In genomic region chr9:115900698-115901097, GRCh38 we compare ENCODE assay signal across 23 cellular contexts.
DNase-seq lines count a peak whose midpoint lies in the region; ATAC-seq, FAIRE-seq and TF ChIP-seq lines count a peak whose summit lies in the region.
"Had no signal": no experiment of that assay in that cellular context is flagged by ENCODE, and none has a peak within 500 bp of the region (broad histone marks: within the 10 kb centered on the region; RNA-seq: fewer than 3 reads in every experiment).

No MANE protein-coding gene starts in this region.

- H3K9me3 Mint-ChIP-seq in HFFc6, result no peaks in the 10 kb centered on the region; the same call in 1 of the 2 replicates
- H3K9me3 Mint-ChIP-seq: CD4-positive, alpha-beta T cell had no signal

- no peak overlapping the region for H3K27ac Mint-ChIP-seq in HFFc6
- H3K27ac Mint-ChIP-seq: B cell; CD4-positive, alpha-beta T cell; CD8-positive, alpha-beta T cell had no signal

- TF ChIP-seq CTCF in HepG2 (CRISPR knock-in tag; IDR thresholded peaks at IDR 0.05) (no peak), right lobe of liver (IDR thresholded peaks at IDR 0.05) (no peak), ascending aorta (IDR thresholded peaks at IDR 0.05) (no peak), HFFc6 (IDR thresholded peaks at IDR 0.05) (no peak)

- H3K9ac ChIP-seq in HepG2 (ENCODE audit: insufficient read depth, low read depth, low read length), result no peak overlapping the region
- H3K9ac ChIP-seq: BLaER1 treated with 17β-estradiol and CSF1 and Interleukin-3, amounts not matched to agents 10 nM and 100 nM had no signal

- no peak for TF ChIP-seq RAD21 in HepG2 (CRISPR knock-in tag; IDR thresholded peaks at IDR 0.05)

- H3K27me3 Mint-ChIP-seq in HFFc6 (ENCODE audit: insufficient read depth), result no peaks in the 10 kb centered on the region
- H3K27me3 Mint-ChIP-seq: B cell; CD4-positive, alpha-beta T cell had no signal

- no TSS peak for BruUV-seq in HepG2 (replicated peaks; lab: Mats Ljungman, UMichigan)

- H3K79me2 ChIP-seq in HepG2 (ENCODE audit: insufficient read depth, low read length), result no peaks in the 10 kb centered on the region

- H3K36me3 Mint-ChIP-seq in HFFc6 (ENCODE audit: low read depth), result peaks cover 5% of the 10 kb centered on the region; the same call in 1 of the 2 replicates
- H3K36me3 Mint-ChIP-seq: CD8-positive, alpha-beta T cell had no signal

- H3K4me3 ChIP-seq in HepG2 (replicated peaks in 1 of 3; ENCODE audit: insufficient read depth in 1 of 3, low read depth in 2 of 3, low read length in 3 of 3) (no peak overlapping the region), right lobe of liver (no peak overlapping the region), ascending aorta (no peak overlapping the region)
- H3K4me3 ChIP-seq: BLaER1 treated with 17β-estradiol and CSF1 and Interleukin-3, amounts not matched to agents 10 nM and 100 nM had no signal

- no peak overlapping the region for H3K4me2 ChIP-seq in HepG2 (ENCODE audit: low read depth, low read length)
- H3K4me2 ChIP-seq: BLaER1 treated with 17β-estradiol and CSF1 and Interleukin-3, amounts not matched to agents 10 nM and 100 nM had no signal

- TF ChIP-seq EP300 in HepG2 (IDR thresholded peaks at IDR 0.05; ENCODE audit: low read depth in 2 of 2, low read length in 2 of 2), result no peak
- no peak for TF ChIP-seq EP300 in HepG2 (CRISPR knock-in tag; IDR thresholded peaks at IDR 0.05; ENCODE audit: borderline replicate concordance)

- POLR2A ChIA-PET in HepG2 (lab: Yijun Ruan, JAX), result no interaction called here

- H3K9me3 ChIP-seq in HepG2 (ENCODE audit: low read length), result no peaks in the 10 kb centered on the region
- no peaks in the 10 kb centered on the region for H3K9me3 ChIP-seq in right lobe of liver
- no peaks in the 10 kb centered on the region for H3K9me3 ChIP-seq in ascending aorta
- H3K9me3 ChIP-seq: BLaER1 treated with 17β-estradiol and CSF1 and Interleukin-3, amounts not matched to agents 10 nM and 100 nM; Caco-2 had no signal

- FAIRE-seq in HepG2 (lab: Jason Lieb, UNC) (no peak), H54 (lab: Jason Lieb, UNC) (peak; percentile 65)
- FAIRE-seq: A204.1, D721Med, G401.6, GM12891, GM18507 had no signal

- no peak overlapping the region for H3K4me3 Mint-ChIP-seq in HFFc6
- H3K4me3 Mint-ChIP-seq: B cell; CD4-positive, alpha-beta T cell; CD8-positive, alpha-beta T cell had no signal

- H3K27me3 ChIP-seq in HepG2 (ENCODE audit: control insufficient read depth in 1 of 2, insufficient read depth in 2 of 2, low read length in 2 of 2) (no peaks in the 10 kb centered on the region), right lobe of liver (no peaks in the 10 kb centered on the region), ascending aorta (no peaks in the 10 kb centered on the region)
- H3K27me3 ChIP-seq: BLaER1 treated with 17β-estradiol and CSF1 and Interleukin-3, amounts not matched to agents 10 nM and 100 nM had no signal

- CTCF ChIA-PET in HepG2 (lab: Yijun Ruan, JAX; ENCODE audit: low intra/inter-chr PET ratio, low total read pairs), result no interaction called here

- peaks cover 17% of the 10 kb centered on the region for H3K4me1 Mint-ChIP-seq in HFFc6 (ENCODE audit: low read depth)
- H3K4me1 Mint-ChIP-seq: B cell had no signal

- H3K4me1 ChIP-seq in HepG2 (ENCODE audit: insufficient read depth, low read length) (no peaks in the 10 kb centered on the region), right lobe of liver (no peaks in the 10 kb centered on the region), ascending aorta (no peaks in the 10 kb centered on the region)
- H3K4me1 ChIP-seq: BLaER1 treated with 17β-estradiol and CSF1 and Interleukin-3, amounts not matched to agents 10 nM and 100 nM; Caco-2 had no signal

- in situ Hi-C loops in HepG2 (cut with HindIII; ENCODE audit: extremely low pct_ligation_motif_present, low pct_unique_long_range_greater_than_20kb), result no loop called here

- intact Hi-C loops in HepG2 (cut with micrococcal nuclease; ENCODE audit: unreplicated experiment) (no loop called here), right lobe of liver (cut with DNase I) (no loop called here), ascending aorta (cut with DNase I) (no loop called here)

- ATAC-seq in HepG2 (no peak), right lobe of liver (no peak), GM18502 (IDR thresholded peaks at IDR 0.05; ENCODE audit: poor library complexity, unreplicated experiment) (no peak)
- ATAC-seq: CD8-positive, alpha-beta T cell had no signal

- no peak for TF ChIP-seq POLR2A in HepG2 (IDR thresholded peaks at IDR 0.05; ENCODE audit: insufficient read depth in 1 of 2, low read depth in 2 of 2, low read length in 2 of 2)
- TF ChIP-seq POLR2A in right lobe of liver (IDR thresholded peaks at IDR 0.05), result no peak
- no peak for TF ChIP-seq POLR2A in H54 (IDR thresholded peaks at IDR 0.05; ENCODE audit: low read depth, low read length)

- no peak overlapping the region for H2AFZ ChIP-seq in HepG2 (ENCODE audit: low read length)

- H3K36me3 ChIP-seq in HepG2 (replicated peaks in 1 of 2; ENCODE audit: control insufficient read depth in 1 of 2, insufficient read depth in 2 of 2, low read length in 2 of 2) (no peaks in the 10 kb centered on the region), right lobe of liver (no peaks in the 10 kb centered on the region), ascending aorta (no peaks in the 10 kb centered on the region)
- H3K36me3 ChIP-seq: BLaER1 treated with 17β-estradiol and CSF1 and Interleukin-3, amounts not matched to agents 10 nM and 100 nM had no signal

- H3K27ac ChIP-seq in HepG2 (ENCODE audit: extremely low read length, insufficient read depth, low read length) (no peak overlapping the region), right lobe of liver (no peak overlapping the region), ascending aorta (peak overlapping the region; percentile 65)
- H3K27ac ChIP-seq: BLaER1 treated with 17β-estradiol and CSF1 and Interleukin-3, amounts not matched to agents 10 nM and 100 nM; C4-2B had no signal

- no peaks in the 10 kb centered on the region for H4K20me1 ChIP-seq in HepG2 (ENCODE audit: insufficient read depth, low read length)
- H4K20me1 ChIP-seq: BLaER1 treated with 17β-estradiol and CSF1 and Interleukin-3, amounts not matched to agents 10 nM and 100 nM had no signal

- no peak for DNase-seq in HepG2 (ENCODE audit: low spot score)
- no peak for DNase-seq in right lobe of liver
- DNase-seq in H54 (ENCODE audit: insufficient read length, low spot score), result no peak
- no peak for DNase-seq in ascending aorta (ENCODE audit: low spot score in 2 of 2)
- no peak for DNase-seq in stimulated activated CD4-positive, alpha-beta T cell treated with anti-CD3 and anti-CD28 coated beads, Interleukin-4, amount 100 ng/mL, for 24 hours
- DNase-seq in HFFc6, result no peak
- DNase-seq: 8988T; AML-193; Caco-2; Calu3; CD4-positive, alpha-beta T cell; CD8-positive, alpha-beta T cell; DMS79 treated with DMSO at 0.1 percent for 48 hours; GF-D8 had no signal

TF ChIP-seq in HepG2, 621 proteins besides CTCF, POLR2A, EP300 and RAD21:
- TF ChIP-seq KLF6 (CRISPR knock-in tag; IDR thresholded peaks at IDR 0.05) (no peak), ATF7 (IDR thresholded peaks at IDR 0.05) (peak; percentile 91), ATF7 (CRISPR knock-in tag; IDR thresholded peaks at IDR 0.05) (no peak)

Comparison
In these comparisons a context has a peak if more than half of its experiments do, and no peak if none do; other contexts are left out.
1. H3K27ac ChIP-seq: peak in ascending aorta (2 of 2); none in HepG2 (single experiment) and right lobe of liver (0 of 3).